ENCODE assay signal across 9 cellular contexts in the genomic region with DNA sequence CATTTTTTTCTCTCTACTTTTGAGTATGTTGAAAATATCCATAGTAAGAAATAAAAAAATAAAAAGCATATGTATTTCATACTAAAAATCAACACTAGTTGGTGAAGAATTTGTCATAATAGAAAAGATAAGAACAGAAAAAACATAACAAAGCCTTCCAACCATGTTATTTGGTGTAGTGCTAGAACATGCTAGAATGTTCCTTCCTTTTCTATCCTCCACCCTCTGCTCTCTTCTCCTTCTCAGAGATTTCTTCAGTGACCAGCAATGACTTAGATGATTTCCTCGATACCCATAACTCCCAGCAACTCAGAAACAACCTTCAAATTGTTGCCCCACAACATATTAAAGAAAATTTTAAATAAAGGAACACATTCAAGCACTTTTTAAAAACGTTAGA. TPM values are rescaled to one million over a fixed set of nuclear protein-coding genes. Genes with fewer than 3 reads are reported as not detected.
DNase-seq lines count a peak whose midpoint lies in the region; ATAC-seq and TF ChIP-seq lines count a peak whose summit lies in the region.
"Had no signal": no experiment of that assay in that cellular context is flagged by ENCODE, and none has a peak within 500 bp of the region (broad histone marks: within the 10 kb centered on the region; RNA-seq: fewer than 3 reads in every experiment).

No MANE protein-coding gene starts in this region.

- no peak for TF ChIP-seq CTCF in VCaP (conservative IDR thresholded peaks at IDR 0.05)
- no peak for TF ChIP-seq CTCF in tibial nerve (IDR thresholded peaks at IDR 0.05)
- no peak for TF ChIP-seq CTCF in uterus (IDR thresholded peaks at IDR 0.05)

- H3K27ac ChIP-seq in VCaP (peak overlapping the region; percentile 97), tibial nerve (peak overlapping the region; percentile 38 to 98 (median 97)), uterus (peak overlapping the region in 1 of 2 donors; percentile 96)

- H3K4me3 Mint-ChIP-seq in activated naive CD4-positive, alpha-beta T cell treated with anti-CD3 and anti-CD28 coated beads, Interleukin-2, amount 50 U/mL, for 24 hours, result peak overlapping the region; percentile 100
- H3K4me3 Mint-ChIP-seq in immature natural killer cell, result peak overlapping the region; percentile 94 to 100 (median 97)

- 39 to 42% methylated on average over 2 of the region's 2 CpGs for WGBS in tibial nerve, 2 donors

- H3K4me3 ChIP-seq in tibial nerve (peak overlapping the region in 3 of 4 donors; percentile 79 to 92 (median 90)), uterus (no peak overlapping the region)

- H3K36me3 ChIP-seq in tibial nerve (no peaks in the 10 kb centered on the region), uterus (no peaks in the 10 kb centered on the region)

- no peak for ATAC-seq in HG03045 (IDR thresholded peaks at IDR 0.05; ENCODE audit: unreplicated experiment)

- no peak for DNase-seq in activated naive CD4-positive, alpha-beta T cell (lab: John Stamatoyannopoulos, UW)
- DNase-seq in immature natural killer cell (no peak), tibial nerve (ENCODE audit: low spot score in 2 of 2) (no peak), uterus (no peak), hypothalamus (lab: John Stamatoyannopoulos, UW) (no peak)
- DNase-seq: NCI-H146 had no signal

- peak in 1 of 2 donors; percentile 76 for TF ChIP-seq EP300 in tibial nerve (IDR thresholded peaks at IDR 0.05)

- peaks cover 45% of the 10 kb centered on the region for H3K4me1 Mint-ChIP-seq in activated naive CD4-positive, alpha-beta T cell treated with anti-CD3 and anti-CD28 coated beads, Interleukin-2, amount 50 U/mL, for 24 hours
- peaks cover 66 to 73% of the 10 kb centered on the region in 2 donors for H3K4me1 Mint-ChIP-seq in immature natural killer cell

- H3K4me1 ChIP-seq in tibial nerve, result peaks cover 0 to 54% (median 5%) of the 10 kb centered on the region in 4 donors
- peaks cover 0 to 8% of the 10 kb centered on the region in 2 donors for H3K4me1 ChIP-seq in uterus

- H3K27ac Mint-ChIP-seq in activated naive CD4-positive, alpha-beta T cell treated with anti-CD3 and anti-CD28 coated beads, Interleukin-2, amount 50 U/mL, for 24 hours, result peak overlapping the region; percentile 86
- H3K27ac Mint-ChIP-seq in immature natural killer cell, result peak overlapping the region; percentile 90 to 100 (median 98)

- H3K27me3 ChIP-seq in tibial nerve (no peaks in the 10 kb centered on the region), uterus (no peaks in the 10 kb centered on the region)

- no peaks in the 10 kb centered on the region for H3K9me3 ChIP-seq in tibial nerve
- no peaks in the 10 kb centered on the region for H3K9me3 ChIP-seq in uterus

- peaks cover 5% of the 10 kb centered on the region for H3K9me3 Mint-ChIP-seq in activated naive CD4-positive, alpha-beta T cell treated with anti-CD3 and anti-CD28 coated beads, Interleukin-2, amount 50 U/mL, for 24 hours
- H3K9me3 Mint-ChIP-seq in immature natural killer cell, result no peaks in the 10 kb centered on the region

- TF ChIP-seq POLR2A in tibial nerve (IDR thresholded peaks at IDR 0.05), result no peak
- TF ChIP-seq POLR2A in uterus (IDR thresholded peaks at IDR 0.05), result no peak

- peaks cover 20% of the 10 kb centered on the region for H3K36me3 Mint-ChIP-seq in activated naive CD4-positive, alpha-beta T cell treated with anti-CD3 and anti-CD28 coated beads, Interleukin-2, amount 50 U/mL, for 24 hours
- H3K36me3 Mint-ChIP-seq in immature natural killer cell, result peaks cover 0 to 15% (median 11%) of the 10 kb centered on the region in 3 donors

- intact Hi-C loops in uterus (cut with DNase I; ENCODE audit: low total_unique reads), result no loop called here

- no peaks in the 10 kb centered on the region for H3K27me3 Mint-ChIP-seq in activated naive CD4-positive, alpha-beta T cell treated with anti-CD3 and anti-CD28 coated beads, Interleukin-2, amount 50 U/mL, for 24 hours
- peaks cover 21 to 48% (median 32%) of the 10 kb centered on the region in 3 donors for H3K27me3 Mint-ChIP-seq in immature natural killer cell (ENCODE audit: low read depth in 3 of 3)

RNA-seq across cellular contexts. Expression of gene ZC3HAV1, which starts 2.6 kb away (rescaled TPM):
- polyA plus RNA-seq in immature natural killer cell, result 100 to 1,000 TPM in 1 of 3 donors, 10 to 100 TPM in 2; 69.4 to 121 (median 74.5) TPM
- total RNA-seq in tibial nerve (10 to 100 TPM; 30.3 to 38.2 (median 31.7) TPM), uterus (10 to 100 TPM; 14.1 to 39.7 (median 29.2) TPM)

Comparison
In these comparisons a context has a peak if more than half of its experiments do, and no peak if none do; other contexts are left out.
1. H3K4me3 ChIP-seq: peak in tibial nerve (3 of 4); none in uterus (0 of 2).